In the genomic region with DNA sequence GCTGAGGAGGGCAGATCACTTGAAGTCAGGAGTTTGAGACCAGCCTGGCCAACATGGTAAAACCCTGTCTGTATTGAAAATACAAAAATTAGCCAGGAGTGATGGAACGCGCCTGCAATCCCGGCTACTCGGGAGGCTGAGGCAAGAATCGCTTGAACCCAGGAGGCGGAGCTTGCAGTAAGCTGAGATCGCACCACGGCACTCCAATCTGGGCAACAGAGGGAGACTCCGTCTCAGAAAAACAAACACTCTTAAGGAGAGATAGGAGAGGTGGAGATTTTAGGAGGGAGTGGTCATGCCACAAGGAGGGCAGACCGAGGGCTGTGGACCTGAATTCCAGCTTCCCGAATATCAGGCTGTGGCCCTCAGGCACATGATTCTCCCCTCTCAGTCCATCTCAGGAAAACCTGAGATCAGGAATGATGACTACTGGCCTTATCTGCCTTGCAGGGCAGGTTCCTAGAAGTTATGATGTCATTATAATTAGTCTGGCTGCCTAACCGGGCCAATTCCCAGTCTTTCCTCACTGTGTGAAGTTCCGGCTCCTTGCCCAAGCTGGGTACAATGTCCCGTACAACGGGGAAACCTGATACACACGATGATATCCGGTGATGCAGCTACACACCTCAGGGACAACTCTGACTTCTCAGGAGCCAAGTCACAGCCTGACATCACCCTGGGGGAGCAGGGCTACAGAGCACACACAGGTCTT, we compare ENCODE assay signal across 1 cellular context.
TF ChIP-seq lines count a peak whose summit lies in the region.

No MANE protein-coding gene starts in this region.

TF ChIP-seq in IMR-90, 13 proteins besides CTCF, POLR2A, EP300 and RAD21:
- TF ChIP-seq CEBPB (IDR thresholded peaks at IDR 0.05; ENCODE audit: low read depth, low read length): no peak
- TF ChIP-seq SMC3 (IDR thresholded peaks at IDR 0.05; ENCODE audit: low read depth, low read length): no peak
- TF ChIP-seq BHLHE40 (IDR thresholded peaks at IDR 0.05; ENCODE audit: low read depth, low read length): no peak
- TF ChIP-seq, protein P1, sequence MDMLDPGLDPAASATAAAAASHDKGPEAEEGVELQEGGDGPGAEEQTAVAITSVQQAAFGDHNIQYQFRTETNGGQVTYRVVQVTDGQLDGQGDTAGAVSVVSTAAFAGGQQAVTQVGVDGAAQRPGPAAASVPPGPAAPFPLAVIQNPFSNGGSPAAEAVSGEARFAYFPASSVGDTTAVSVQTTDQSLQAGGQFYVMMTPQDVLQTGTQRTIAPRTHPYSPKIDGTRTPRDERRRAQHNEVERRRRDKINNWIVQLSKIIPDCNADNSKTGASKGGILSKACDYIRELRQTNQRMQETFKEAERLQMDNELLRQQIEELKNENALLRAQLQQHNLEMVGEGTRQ (IDR thresholded peaks at IDR 0.05; ENCODE audit: low read depth, low read length): no peak
